Comparison of ENCODE assay signal across 1 cellular context in the genomic region with DNA sequence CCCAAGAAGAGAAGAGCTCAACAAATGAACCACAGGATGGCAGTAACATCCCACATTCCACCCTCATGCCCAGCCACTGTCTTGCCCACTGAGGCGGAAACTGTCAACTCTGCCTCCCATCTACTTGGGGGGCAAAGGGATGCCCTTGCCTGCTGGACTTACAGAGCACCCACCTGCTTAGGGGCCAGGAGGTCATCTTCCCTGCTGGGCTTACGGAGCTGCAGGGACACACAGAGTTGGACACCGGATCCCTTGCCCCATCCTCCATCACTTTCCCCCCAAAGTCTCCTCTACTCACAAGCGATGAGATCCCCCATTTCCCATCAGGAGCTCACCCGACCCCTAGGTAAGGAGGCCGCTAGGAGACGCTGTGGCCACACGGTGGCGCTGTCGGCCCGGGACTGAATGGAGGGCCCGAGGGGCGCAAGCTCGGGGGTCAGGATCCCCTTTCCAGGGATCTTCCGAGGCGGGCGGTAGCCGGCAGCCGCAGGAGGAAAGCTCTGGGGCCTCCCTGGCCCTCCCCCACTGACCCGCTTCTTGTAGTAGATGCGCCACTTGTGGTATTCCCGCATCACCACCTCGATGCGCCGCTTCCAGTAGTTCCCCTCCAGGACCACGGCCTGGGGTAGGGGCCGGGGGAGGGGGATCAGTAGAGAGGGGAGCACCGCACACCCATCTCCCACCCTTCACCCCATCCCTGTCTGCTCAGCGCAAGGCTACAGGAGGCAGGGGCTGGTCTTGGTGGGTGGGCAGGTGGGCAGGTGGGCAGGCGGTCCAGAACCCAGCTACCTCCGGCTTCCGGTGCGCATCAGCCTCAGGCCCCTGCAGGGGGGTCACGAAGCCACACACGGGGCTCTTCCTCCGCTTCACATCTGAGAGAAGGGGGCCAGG.
TF ChIP-seq lines count a peak whose summit lies in the region.

No MANE protein-coding gene starts in this region.

TF ChIP-seq in SK-N-SH, 30 proteins besides CTCF, POLR2A, EP300 and RAD21:
- TF ChIP-seq SMC3 (IDR thresholded peaks at IDR 0.05; ENCODE audit: low read depth, low read length): peak; percentile 95
- 0 out of 2 replicates have a peak, but pooled peaks have one; percentile 10 for TF ChIP-seq NRF1 (IDR thresholded peaks at IDR 0.05; ENCODE audit: low read depth, low read length)
- TF ChIP-seq RFX5 (IDR thresholded peaks at IDR 0.05; ENCODE audit: low read length): no peak
- no peak for TF ChIP-seq TEAD4 (IDR thresholded peaks at IDR 0.05; ENCODE audit: borderline replicate concordance, insufficient read depth)
